ENCODE assay signal across 8 cellular contexts in the genomic region with DNA sequence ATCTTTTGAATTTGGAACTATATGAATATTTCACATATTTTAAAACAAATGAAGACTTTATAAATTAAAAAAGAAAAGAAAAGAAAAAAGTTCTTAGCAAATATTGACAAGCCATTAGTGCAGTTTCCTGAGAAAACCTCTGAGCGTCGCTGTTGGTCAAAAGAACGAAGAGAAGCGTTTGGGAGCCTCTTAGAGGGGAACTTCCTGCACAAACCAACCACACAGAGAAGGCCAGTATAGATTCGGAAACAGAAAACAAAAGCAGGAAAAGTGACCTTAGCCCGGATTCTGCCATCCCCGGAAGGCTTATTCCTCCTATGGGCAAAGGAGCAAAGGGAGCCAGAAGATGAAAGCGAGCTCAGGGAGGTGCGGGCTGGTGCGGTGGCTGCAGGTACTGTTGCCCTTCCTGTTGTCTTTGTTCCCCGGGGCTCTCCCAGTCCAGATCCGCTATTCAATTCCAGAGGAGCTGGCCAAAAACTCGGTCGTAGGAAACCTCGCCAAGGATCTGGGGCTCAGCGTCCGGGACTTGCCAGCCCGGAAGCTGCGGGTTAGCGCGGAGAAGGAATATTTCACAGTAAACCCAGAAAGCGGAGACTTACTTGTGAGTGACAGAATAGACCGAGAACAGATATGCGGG. TPM values are rescaled to one million over a fixed set of nuclear protein-coding genes. Genes with fewer than 3 reads are reported as not detected.
DNase-seq lines count a peak whose midpoint lies in the region; ATAC-seq lines count a peak whose summit lies in the region.

Gene PCDHGB2, plus strand, starts transcription at position 205 of the 637 bp plus-strand sequence. Its CDS starts 142 bp downstream, at position 347.

- peak in 1 of 5 donors; percentile 22 for DNase-seq in CD8-positive, alpha-beta memory T cell
- DNase-seq in NCI-H69 (lab: John Stamatoyannopoulos, UW) (peak; percentile 57), cerebellar cortex (ENCODE audit: low spot score) (peak; percentile 25), putamen (ENCODE audit: low spot score) (no peak), SKM-1 treated with dmso at 0.1 percent for 144 hours (lab: John Stamatoyannopoulos, UW; ENCODE audit: unreplicated experiment) (no peak)

- peaks cover 0 to 10% (median 2%) of the 10 kb centered on the region in 3 donors for H3K4me1 Mint-ChIP-seq in CD8-positive, alpha-beta memory T cell

- no peak within 1 kb of the TSS for H3K27ac ChIP-seq in CD8-positive, alpha-beta memory T cell (ENCODE audit: low read depth, low read length)
- H3K27ac ChIP-seq in mucosa of rectum (ENCODE audit: low read depth in 2 of 2, low read length in 2 of 2), result no peak within 1 kb of the TSS

- no peaks in the 10 kb centered on the region for H3K36me3 ChIP-seq in CD8-positive, alpha-beta memory T cell (ENCODE audit: insufficient read depth, low read length)
- H3K36me3 ChIP-seq in mucosa of rectum (ENCODE audit: control insufficient read depth in 2 of 2, insufficient read depth in 2 of 2, low read length in 2 of 2), result no peaks in the 10 kb centered on the region

- H3K27me3 ChIP-seq in CD8-positive, alpha-beta memory T cell (ENCODE audit: insufficient read depth, low read length, poor library complexity, severe bottlenecking), result peaks cover 18% of the 10 kb centered on the region
- H3K27me3 ChIP-seq in mucosa of rectum (ENCODE audit: control insufficient read depth in 2 of 2, insufficient read depth in 2 of 2, low read length in 2 of 2), result no peaks in the 10 kb centered on the region

- CTCF ChIA-PET in CD8-positive, alpha-beta memory T cell (lab: Charles Lee), result interaction anchor here (1.1 to 1.4 kb wide), 2 partner anchors 41 to 204 kb away, joined by 3 to 4 read pairs; no protein-coding TSS in a partner anchor

- H3K4me3 ChIP-seq in CD8-positive, alpha-beta memory T cell (ENCODE audit: low read length), result peak within 1 kb of the TSS; percentile 37
- peak within 1 kb of the TSS; percentile 34 to 69 for H3K4me3 ChIP-seq in mucosa of rectum (ENCODE audit: low read length in 2 of 2)

- H3K4me1 ChIP-seq in CD8-positive, alpha-beta memory T cell (ENCODE audit: insufficient read depth, low read length), result no peaks in the 10 kb centered on the region
- no peaks in the 10 kb centered on the region for H3K4me1 ChIP-seq in mucosa of rectum (ENCODE audit: control insufficient read depth in 2 of 2, insufficient read depth in 2 of 2, low read length in 2 of 2)

- POLR2A ChIA-PET in CD8-positive, alpha-beta memory T cell (lab: Charles Lee), result no interaction called here

- peak within 1 kb of the TSS in 3 of 8 donors; percentile 37 to 72 (median 43) for H3K27ac Mint-ChIP-seq in CD8-positive, alpha-beta memory T cell

- ATAC-seq in GM21717 (IDR thresholded peaks at IDR 0.05; ENCODE audit: unreplicated experiment) (peak; percentile 78), GM18861 (IDR thresholded peaks at IDR 0.05; ENCODE audit: unreplicated experiment) (no peak)

- H3K9ac ChIP-seq in mucosa of rectum (ENCODE audit: low read depth in 1 of 2, low read length in 2 of 2), result no peak within 1 kb of the TSS

- H3K9me3 ChIP-seq in CD8-positive, alpha-beta memory T cell (ENCODE audit: low read length), result peaks cover 7% of the 10 kb centered on the region
- peaks cover 17 to 29% of the 10 kb centered on the region in 2 donors for H3K9me3 ChIP-seq in mucosa of rectum (ENCODE audit: control insufficient read depth in 2 of 2, low read length in 2 of 2)

- peaks cover 21 to 65% (median 53%) of the 10 kb centered on the region in 5 donors for H3K9me3 Mint-ChIP-seq in CD8-positive, alpha-beta memory T cell

- H3K36me3 Mint-ChIP-seq in CD8-positive, alpha-beta memory T cell, result peaks cover 3 to 20% (median 3%) of the 10 kb centered on the region in 3 donors

- peak within 1 kb of the TSS; percentile 71 to 90 (median 82) for H3K4me3 Mint-ChIP-seq in CD8-positive, alpha-beta memory T cell

- H3K27me3 Mint-ChIP-seq in CD8-positive, alpha-beta memory T cell, result peaks cover 70 to 81% of the 10 kb centered on the region in 2 donors

RNA-seq across cellular contexts. Expression of gene PCDHGB2, which starts in this region (rescaled TPM):
- total RNA-seq in CD8-positive, alpha-beta memory T cell, result under 1 TPM; 0.33 to 0.40 TPM
- 0.09 TPM for polyA plus RNA-seq in CD8-positive, alpha-beta memory T cell

Comparison
In these comparisons a context has a peak if more than half of its experiments do, and no peak if none do; other contexts are left out.
1. DNase-seq: peak in NCI-H69 (single experiment) and cerebellar cortex (single experiment); none in putamen (single experiment) and SKM-1 treated with dmso at 0.1 percent for 144 hours (single experiment).